8 cellular contexts compared by ENCODE assay signal in the genomic region with DNA sequence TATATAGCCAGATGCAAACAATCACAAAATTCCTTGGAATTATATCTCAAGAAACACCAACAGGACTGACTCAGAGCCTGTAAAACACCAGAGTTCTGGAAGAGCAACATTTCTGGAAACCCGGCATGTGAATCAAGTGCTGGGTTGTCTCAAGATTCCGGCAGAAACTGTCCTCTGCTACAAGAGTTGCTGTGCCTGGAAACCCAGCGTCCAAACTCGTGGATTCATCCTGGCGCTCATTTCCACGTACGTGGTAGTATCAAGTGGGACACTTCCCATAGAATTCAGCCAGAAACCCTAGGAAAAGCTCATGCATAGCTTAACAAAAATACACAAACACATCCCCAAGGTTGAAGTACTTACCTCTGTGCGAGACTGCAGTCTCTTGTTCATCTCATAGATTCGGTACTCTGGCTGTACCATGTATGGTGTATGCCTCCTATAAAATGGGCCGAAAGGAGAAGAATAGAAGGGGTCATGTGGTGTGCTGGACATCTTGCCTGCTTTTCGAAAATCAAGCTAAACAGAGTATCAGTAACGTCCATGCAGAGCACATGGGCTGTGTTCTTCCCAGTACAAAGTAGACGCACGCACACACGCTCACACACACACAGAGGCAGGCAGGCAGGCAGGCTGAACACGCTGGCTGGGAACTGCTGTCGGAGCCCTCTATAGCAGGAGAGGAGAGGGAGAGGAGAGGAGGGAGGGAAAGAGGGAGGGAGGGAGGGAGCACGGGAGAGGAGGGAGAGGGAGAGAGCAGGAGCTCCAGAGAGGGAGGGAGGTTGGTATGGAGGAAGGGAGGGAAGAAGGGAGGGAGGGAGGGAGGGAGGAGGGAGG. TPM values are rescaled to one million over a fixed set of nuclear protein-coding genes. Genes with fewer than 3 reads are reported as not detected.
DNase-seq lines count a peak whose midpoint lies in the region; ATAC-seq and TF ChIP-seq lines count a peak whose summit lies in the region.

Gene LDB2, minus strand, starts transcription at position 655 of the 837 bp plus-strand sequence.

- H3K4me1 Mint-ChIP-seq in WTC11, result peaks cover 65% of the 10 kb centered on the region

- H3K9me3 ChIP-seq in neuron (ENCODE audit: low read length), result no peaks in the 10 kb centered on the region

- H3K36me3 ChIP-seq in neuron (ENCODE audit: insufficient read depth, low read length), result no peaks in the 10 kb centered on the region

- no peaks in the 10 kb centered on the region for H3K36me3 Mint-ChIP-seq in WTC11

- peak within 1 kb of the TSS; percentile 98 for H3K27ac Mint-ChIP-seq in WTC11

- no peaks in the 10 kb centered on the region for H3K27me3 ChIP-seq in neuron (ENCODE audit: insufficient read depth, low read length)

- 0 out of 2 replicates have a peak, but pooled peaks cover 3% of the 10 kb centered on the region for H3K27me3 Mint-ChIP-seq in WTC11 (ENCODE audit: low read depth)

- intact Hi-C loops in head of caudate nucleus (cut with DNase I), result no loop called here

- CTCF ChIA-PET in WTC11 (lab: Charles Lee), result interaction anchor here (0.6 to 3.9 kb wide), 6 partner anchors 8 to 180 kb away, joined by 3 to 28 read pairs (median 4); no protein-coding TSS in a partner anchor

- H3K4me1 ChIP-seq in neuron (ENCODE audit: insufficient read depth, low read length), result peaks cover 40% of the 10 kb centered on the region

- no peak for TF ChIP-seq CTCF in WTC11 (IDR thresholded peaks at IDR 0.05)

- no peaks in the 10 kb centered on the region for H3K9me3 Mint-ChIP-seq in WTC11

- POLR2A ChIA-PET in WTC11 (lab: Charles Lee), result interaction anchor here (0.6 kb wide), 1 partner anchor 87 kb away, joined by 4 read pairs; no protein-coding TSS in a partner anchor

- peak; percentile 82 for ATAC-seq in WTC11
- no peak for ATAC-seq in HG03135 (IDR thresholded peaks at IDR 0.05; ENCODE audit: unreplicated experiment)

- peak within 1 kb of the TSS; percentile 49 for H3K4me3 ChIP-seq in neuron (ENCODE audit: low read length)

- H2AFZ ChIP-seq in neuron (ENCODE audit: low read depth, low read length), result peak within 1 kb of the TSS; percentile 39

- peak; percentile 50 for DNase-seq in AG08396 (ENCODE audit: low spot score)
- peak; percentile 74 for DNase-seq in WTC11 (ENCODE audit: low spot score)
- peak; percentile 40 to 90 (median 70) for DNase-seq in head of caudate nucleus
- no peak for DNase-seq in COR-L47 (lab: John Stamatoyannopoulos, UW)
- DNase-seq in NCI-H2029 treated with DMSO at 0.1 percent for 48 hours (lab: John Stamatoyannopoulos, UW), result no peak
- no peak for DNase-seq in LoVo (ENCODE audit: low spot score)

- H3K4me3 Mint-ChIP-seq in WTC11, result peak within 1 kb of the TSS; percentile 94

TF ChIP-seq in WTC11, 78 proteins besides CTCF, POLR2A, EP300 and RAD21:
- no peak for TF ChIP-seq GABPB1 (CRISPR knock-in tag; IDR thresholded peaks at IDR 0.05)
- TF ChIP-seq NFE2L1 (CRISPR knock-in tag; IDR thresholded peaks at IDR 0.05), result no peak
- TF ChIP-seq MAX (CRISPR knock-in tag; IDR thresholded peaks at IDR 0.05), result peak; percentile 24; the same call in 1 of the 2 replicates
- no peak for TF ChIP-seq TEAD4 (CRISPR knock-in tag; IDR thresholded peaks at IDR 0.05)
- TF ChIP-seq AR (CRISPR knock-in tag; IDR thresholded peaks at IDR 0.05), result no peak
- TF ChIP-seq MLX (CRISPR knock-in tag; IDR thresholded peaks at IDR 0.05), result no peak
- TF ChIP-seq ZNF219 (CRISPR knock-in tag; IDR thresholded peaks at IDR 0.05; ENCODE audit: borderline replicate concordance), result no peak
- peak; percentile 63; the same call in 1 of the 2 replicates for TF ChIP-seq ZNF263 (CRISPR knock-in tag; IDR thresholded peaks at IDR 0.05; ENCODE audit: low read depth)
- 0 out of 2 replicates have a peak, but pooled peaks have one; percentile 31 for TF ChIP-seq KAT7 (CRISPR knock-in tag; IDR thresholded peaks at IDR 0.05; ENCODE audit: borderline replicate concordance)
- no peak for TF ChIP-seq ARID4B (CRISPR knock-in tag; IDR thresholded peaks at IDR 0.05; ENCODE audit: borderline replicate concordance)
- no peak for TF ChIP-seq RORB (CRISPR knock-in tag; IDR thresholded peaks at IDR 0.05)
- TF ChIP-seq, protein P1, sequence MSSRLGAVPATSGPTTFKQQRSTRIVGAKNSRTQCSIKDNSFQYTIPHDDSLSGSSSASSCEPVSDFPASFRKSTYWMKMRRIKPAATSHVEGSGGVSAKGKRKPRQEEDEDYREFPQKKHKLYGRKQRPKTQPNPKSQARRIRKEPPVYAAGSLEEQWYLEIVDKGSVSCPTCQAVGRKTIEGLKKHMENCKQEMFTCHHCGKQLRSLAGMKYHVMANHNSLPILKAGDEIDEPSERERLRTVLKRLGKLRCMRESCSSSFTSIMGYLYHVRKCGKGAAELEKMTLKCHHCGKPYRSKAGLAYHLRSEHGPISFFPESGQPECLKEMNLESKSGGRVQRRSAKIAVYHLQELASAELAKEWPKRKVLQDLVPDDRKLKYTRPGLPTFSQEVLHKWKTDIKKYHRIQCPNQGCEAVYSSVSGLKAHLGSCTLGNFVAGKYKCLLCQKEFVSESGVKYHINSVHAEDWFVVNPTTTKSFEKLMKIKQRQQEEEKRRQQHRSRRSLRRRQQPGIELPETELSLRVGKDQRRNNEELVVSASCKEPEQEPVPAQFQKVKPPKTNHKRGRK (CRISPR knock-in tag; IDR thresholded peaks at IDR 0.05; ENCODE audit: borderline replicate concordance), result no peak
- no peak for TF ChIP-seq GTF2I (CRISPR knock-in tag; conservative IDR thresholded peaks at IDR 0.05)
TF ChIP-seq in WTC11: peak in this region for 3.

RNA-seq across cellular contexts. Expression of gene LDB2, which starts in this region (rescaled TPM):
- 62.4 to 67.4 TPM (median 67.3 TPM) in 3 replicates for total RNA-seq in WTC11 (2021)

Comparison
In these comparisons a context has a peak if more than half of its experiments do, and no peak if none do; other contexts are left out.
1. DNase-seq: peak in AG08396 (single experiment), WTC11 (single experiment) and head of caudate nucleus (42 of 42); none in COR-L47 (single experiment), NCI-H2029 treated with DMSO at 0.1 percent for 48 hours (single experiment) and LoVo (single experiment).